Comparison of ENCODE assay signal across 8 cellular contexts in genomic region chr22:37267128-37267587, GRCh38.
DNase-seq lines count a peak whose midpoint lies in the region; ATAC-seq lines count a peak whose summit lies in the region.

No MANE protein-coding gene starts in this region.

- H3K9me3 ChIP-seq in BLaER1, result peaks cover 16% of the 10 kb centered on the region
- peaks cover 4 to 11% of the 10 kb centered on the region in 2 donors for H3K9me3 ChIP-seq in duodenal mucosa (ENCODE audit: control insufficient read depth in 1 of 2, low read length in 2 of 2)
- peaks cover 0 to 19% of the 10 kb centered on the region in 2 donors for H3K9me3 ChIP-seq in muscle layer of duodenum (ENCODE audit: control insufficient read depth in 1 of 2, low read length in 2 of 2)

- no peaks in the 10 kb centered on the region for H4K20me1 ChIP-seq in BLaER1

- 0 out of 2 replicates have a peak, but pooled peaks cover 8% of the 10 kb centered on the region for H3K36me3 ChIP-seq in BLaER1
- no peaks in the 10 kb centered on the region for H3K36me3 ChIP-seq in duodenal mucosa (ENCODE audit: control insufficient read depth in 1 of 2, insufficient read depth in 2 of 2, low read length in 2 of 2)
- H3K36me3 ChIP-seq in muscle layer of duodenum (ENCODE audit: control insufficient read depth in 1 of 2, insufficient read depth in 2 of 2, low read length in 2 of 2), result no peaks in the 10 kb centered on the region

- H3K4me3 ChIP-seq in BLaER1, result peak overlapping the region; percentile 58
- H3K4me3 ChIP-seq in duodenal mucosa (ENCODE audit: low read depth in 1 of 2, low read length in 2 of 2), result peak overlapping the region; percentile 47 to 65
- peak overlapping the region; percentile 61 to 64 for H3K4me3 ChIP-seq in muscle layer of duodenum (ENCODE audit: low read depth in 1 of 2, low read length in 2 of 2)

- H3K9ac ChIP-seq in BLaER1, result peak overlapping the region; percentile 2; the same call in 1 of the 2 replicates
- H3K9ac ChIP-seq in duodenal mucosa (ENCODE audit: low read depth in 1 of 2, low read length in 2 of 2), result peak overlapping the region in 1 of 2 donors; percentile 49

- H3K27me3 ChIP-seq in BLaER1 (no peaks in the 10 kb centered on the region), duodenal mucosa (ENCODE audit: control insufficient read depth in 1 of 2, insufficient read depth in 2 of 2, low read length in 2 of 2) (peaks cover 3 to 7% of the 10 kb centered on the region in 2 donors), muscle layer of duodenum (ENCODE audit: low read depth, low read length) (no peaks in the 10 kb centered on the region)

- peak; percentile 49 for ATAC-seq in GM19351 (IDR thresholded peaks at IDR 0.05; ENCODE audit: unreplicated experiment)

- H3K27ac ChIP-seq in BLaER1, result no peak overlapping the region; the same call in 1 of the 2 replicates
- H3K27ac ChIP-seq in duodenal mucosa (ENCODE audit: low read depth, low read length), result no peak overlapping the region
- H3K27ac ChIP-seq in muscle layer of duodenum (ENCODE audit: low read length), result no peak overlapping the region

- H3K4me2 ChIP-seq in BLaER1, result peak overlapping the region; percentile 72

- DNase-seq in KG1 (lab: John Stamatoyannopoulos, UW), result peak; percentile 27
- peak; percentile 76 for DNase-seq in activated CD4-positive, alpha-beta T cell treated with anti-CD3 and anti-CD28 coated beads for 48 hours
- peak; percentile 58 to 77 (median 68) for DNase-seq in stimulated activated naive CD4-positive, alpha-beta T cell (lab: John Stamatoyannopoulos, UW)
- no peak for DNase-seq in GM19240 (ENCODE audit: insufficient read length, low spot score)

- H3K4me1 ChIP-seq in BLaER1 (peaks cover 29% of the 10 kb centered on the region), duodenal mucosa (ENCODE audit: control insufficient read depth in 1 of 2, insufficient read depth in 2 of 2, low read length in 2 of 2) (no peaks in the 10 kb centered on the region), muscle layer of duodenum (ENCODE audit: control insufficient read depth in 1 of 2, insufficient read depth in 2 of 2, low read length in 2 of 2) (peaks cover 0 to 3% of the 10 kb centered on the region in 2 donors)
